ENCODE assay signal across 8 cellular contexts in genomic region chr14:88168498-88169165, GRCh38.
DNase-seq lines count a peak whose midpoint lies in the region; ATAC-seq and TF ChIP-seq lines count a peak whose summit lies in the region.

No MANE protein-coding gene starts in this region.

- no peak overlapping the region for H3K4me3 ChIP-seq in GM12864 (ENCODE audit: low read depth, low read length)
- H3K4me3 ChIP-seq in coronary artery, result no peak overlapping the region
- no peak overlapping the region for H3K4me3 ChIP-seq in mucosa of descending colon
- H3K4me3 ChIP-seq in lower leg skin (ENCODE audit: low read depth, poor library complexity, severe bottlenecking), result no peak overlapping the region

- no peak for TF ChIP-seq POLR2A in lower leg skin (IDR thresholded peaks at IDR 0.05)

- intact Hi-C loops in mucosa of descending colon (cut with DNase I, micrococcal nuclease), result loop anchor here in 1 of 2 donors (2.0 to 10.0 kb wide), 2 partner anchors 156 to 224 kb away; no protein-coding TSS in a partner anchor
- intact Hi-C loops in lower leg skin (cut with DNase I; ENCODE audit: low total_unique reads), result no loop called here

- no peaks in the 10 kb centered on the region for H3K4me1 ChIP-seq in mucosa of descending colon (ENCODE audit: low read depth)

- peak; percentile 94 for TF ChIP-seq CTCF in GM12864 (IDR thresholded peaks at IDR 0.05; ENCODE audit: low read depth, low read length, missing control alignments)
- TF ChIP-seq CTCF in coronary artery (IDR thresholded peaks at IDR 0.05), result peak; percentile 33
- TF ChIP-seq CTCF in mucosa of descending colon (IDR thresholded peaks at IDR 0.05), result peak; percentile 44
- TF ChIP-seq CTCF in lower leg skin (IDR thresholded peaks at IDR 0.05), result no peak

- no peak overlapping the region for H3K27ac ChIP-seq in coronary artery

- H3K9me3 ChIP-seq in mucosa of descending colon, result no peaks in the 10 kb centered on the region

- DNase-seq in GM12864 (ENCODE audit: low read depth), result no peak
- peak; percentile 49 to 54 for DNase-seq in Kasumi-1 (lab: John Stamatoyannopoulos, UW)
- DNase-seq in activated CD4-positive, CD25-positive, alpha-beta regulatory T cell treated with anti-CD3 and anti-CD28 coated beads, Interleukin-2, amount 50 U/mL, for 16 hours (ENCODE audit: low read depth, low spot score), result peak; percentile 30
- DNase-seq in coronary artery (ENCODE audit: low spot score), result peak; percentile 41
- DNase-seq in mucosa of descending colon, result peak in 1 of 3 donors; percentile 69
- DNase-seq in superior temporal gyrus (ENCODE audit: extremely low spot score), result peak; percentile 28
- DNase-seq in lower leg skin (ENCODE audit: low spot score in 2 of 2), result no peak

- no peaks in the 10 kb centered on the region for H3K36me3 ChIP-seq in mucosa of descending colon (ENCODE audit: low read depth)

- WGBS in lower leg skin, 2 donors, result 56 to 58% methylated on average over 3 of the region's 3 CpGs

- ATAC-seq in GM21786 (IDR thresholded peaks at IDR 0.05; ENCODE audit: unreplicated experiment) (peak; percentile 82), mucosa of descending colon (peak; percentile 89)

Comparison
In these comparisons a context has a peak if more than half of its experiments do, and no peak if none do; other contexts are left out.
1. DNase-seq: peak in Kasumi-1 (2 of 2), activated CD4-positive, CD25-positive, alpha-beta regulatory T cell treated with anti-CD3 and anti-CD28 coated beads, Interleukin-2, amount 50 U/mL, for 16 hours (single experiment), coronary artery (single experiment) and superior temporal gyrus (single experiment); none in GM12864 (single experiment) and lower leg skin (0 of 2).
2. CTCF ChIP-seq: peak in GM12864 (single experiment), coronary artery (single experiment) and mucosa of descending colon (single experiment); none in lower leg skin (0 of 3).